Comparison of ENCODE assay signal across 28 cellular contexts in the genomic region with DNA sequence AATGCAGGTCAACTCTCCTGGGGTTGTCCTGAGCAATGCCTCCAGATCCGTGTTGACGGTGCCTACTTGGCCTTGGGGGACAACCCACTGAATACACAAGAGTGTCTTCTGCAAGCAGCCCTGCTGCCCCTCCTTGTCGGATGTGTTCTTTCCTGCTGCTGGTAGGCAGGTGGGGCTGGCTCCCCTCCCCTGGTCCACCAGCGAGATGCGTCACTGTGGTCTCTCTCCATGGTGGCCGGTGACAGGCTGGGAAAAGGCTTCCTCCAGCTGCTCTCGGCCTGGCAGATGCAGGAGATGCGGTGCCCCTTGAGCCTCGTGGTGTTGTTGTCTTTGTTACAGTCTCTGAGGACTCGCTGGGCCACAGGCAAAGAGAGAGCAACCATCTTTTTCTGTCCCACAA.
"Had no signal": no experiment of that assay in that cellular context is flagged by ENCODE, and none has a peak within 500 bp of the region (broad histone marks: within the 10 kb centered on the region; RNA-seq: fewer than 3 reads in every experiment).

No MANE protein-coding gene starts in this region.

- H3K27ac ChIP-seq: ascending aorta, WERI-Rb-1 had no signal

- DNase-seq: activated B cell treated with CpG ODN at 0.5 μM for 24 hours; activated CD4-positive, alpha-beta memory T cell treated with anti-CD3 and anti-CD28 coated beads, Interleukin-2, amount 10 ng/mL, durations not matched to agents 7 days and 5 days; activated CD4-positive, alpha-beta T cell treated with anti-CD3 and anti-CD28 coated beads for 36 hours; activated CD4-positive, alpha-beta T cell treated with anti-CD3 and anti-CD28 coated beads, Interleukin-2, amount 10 ng/mL, durations not matched to agents 7 days and 5 days; activated CD4-positive, alpha-beta T cell treated with anti-CD3 and anti-CD28 coated beads, Interleukin-2, amount 50 U/mL, for 4 hours; activated CD8-positive, alpha-beta memory T cell treated with anti-CD3 and anti-CD28 coated beads, Interleukin-2, amount 50 U/mL, for 48 hours; activated gamma-delta T cell; activated naive CD4-positive, alpha-beta T cell; activated naive CD4-positive, alpha-beta T cell treated with anti-CD3 and anti-CD28 coated beads, Interleukin-2, amount 10 ng/mL, durations not matched to agents 7 days and 5 days; activated naive CD8-positive, alpha-beta T cell treated with anti-CD3 and anti-CD28 coated beads, Interleukin-2, amount 10 ng/mL, durations not matched to agents 7 days and 5 days; activated T-cell treated with anti-CD3 and anti-CD28 coated beads for 4 hours; activated T-cell treated with anti-CD3 and anti-CD28 coated beads, Interleukin-2, amount 50 U/mL, for 24 hours; activated T-cell treated with anti-CD3 and anti-CD28 coated beads, Interleukin-2, amount 50 U/mL, for 72 hours; cortex of kidney; dermis blood vessel endothelial cell; effector CD4-positive, alpha-beta T cell; effector memory CD8-positive, alpha-beta T cell; erythroblast; foreskin fibroblast; T-helper 1 cell; T-helper 17 cell; T1000; WERI-Rb-1 had no signal

- H3K9me3 Mint-ChIP-seq: activated B cell treated with CpG ODN at 0.5 μM for 24 hours; activated T-cell treated with anti-CD3 and anti-CD28 coated beads, Interleukin-2, amount 50 U/mL, for 24 hours; central memory CD8-positive, alpha-beta T cell; effector memory CD8-positive, alpha-beta T cell had no signal

- H3K4me1 Mint-ChIP-seq: activated B cell treated with CpG ODN at 0.5 μM for 24 hours had no signal

- H3K4me3 ChIP-seq: ascending aorta had no signal

- H3K27ac Mint-ChIP-seq: activated B cell treated with CpG ODN at 0.5 μM for 24 hours; activated CD4-positive, alpha-beta memory T cell treated with anti-CD3 and anti-CD28 coated beads, Interleukin-2, amount 10 ng/mL, durations not matched to agents 7 days and 5 days; activated CD4-positive, alpha-beta T cell treated with anti-CD3 and anti-CD28 coated beads for 36 hours; activated CD4-positive, alpha-beta T cell treated with anti-CD3 and anti-CD28 coated beads, Interleukin-2, amount 10 ng/mL, durations not matched to agents 7 days and 5 days; activated naive CD4-positive, alpha-beta T cell treated with anti-CD3 and anti-CD28 coated beads, Interleukin-2, amount 10 ng/mL, durations not matched to agents 7 days and 5 days; activated naive CD4-positive, alpha-beta T cell treated with anti-CD3 and anti-CD28 coated beads, Interleukin-2, amount 50 U/mL, for 72 hours; activated naive CD8-positive, alpha-beta T cell treated with anti-CD3 and anti-CD28 coated beads, Interleukin-2, amount 10 ng/mL, durations not matched to agents 7 days and 5 days; activated T-cell treated with anti-CD3 and anti-CD28 coated beads, Interleukin-2, amount 50 U/mL, for 24 hours; activated T-cell treated with anti-CD3 and anti-CD28 coated beads, Interleukin-2, amount 50 U/mL, for 72 hours; brain; effector memory CD8-positive, alpha-beta T cell; T-helper 17 cell; T-helper 2 cell treated with Interferon-gamma antibody and Interleukin-4, amounts not matched to agents 5 μg/mL and 100 μg/mL, for 36 hours had no signal

- H3K36me3 ChIP-seq: ascending aorta, WERI-Rb-1 had no signal

- H3K4me3 Mint-ChIP-seq: activated B cell treated with CpG ODN at 0.5 μM for 24 hours; activated CD4-positive, alpha-beta memory T cell treated with anti-CD3 and anti-CD28 coated beads, Interleukin-2, amount 10 ng/mL, durations not matched to agents 7 days and 5 days; activated CD4-positive, alpha-beta T cell treated with anti-CD3 and anti-CD28 coated beads for 36 hours; activated CD4-positive, alpha-beta T cell treated with anti-CD3 and anti-CD28 coated beads, Interleukin-2, amount 10 ng/mL, durations not matched to agents 7 days and 5 days; activated naive CD4-positive, alpha-beta T cell treated with anti-CD3 and anti-CD28 coated beads, Interleukin-2, amount 10 ng/mL, durations not matched to agents 7 days and 5 days; activated naive CD8-positive, alpha-beta T cell treated with anti-CD3 and anti-CD28 coated beads, Interleukin-2, amount 10 ng/mL, durations not matched to agents 7 days and 5 days; activated T-cell treated with anti-CD3 and anti-CD28 coated beads, Interleukin-2, amount 50 U/mL, for 24 hours; activated T-cell treated with anti-CD3 and anti-CD28 coated beads, Interleukin-2, amount 50 U/mL, for 72 hours; brain; central memory CD8-positive, alpha-beta T cell; effector memory CD8-positive, alpha-beta T cell; T-helper 17 cell; T-helper 2 cell treated with Interferon-gamma antibody and Interleukin-4, amounts not matched to agents 5 μg/mL and 100 μg/mL, for 36 hours had no signal

- H3K36me3 Mint-ChIP-seq: brain had no signal

- H3K27me3 Mint-ChIP-seq: activated CD4-positive, alpha-beta T cell treated with anti-CD3 and anti-CD28 coated beads for 36 hours; activated CD4-positive, alpha-beta T cell treated with anti-CD3 and anti-CD28 coated beads, Interleukin-2, amount 10 ng/mL, durations not matched to agents 7 days and 5 days; activated T-cell treated with anti-CD3 and anti-CD28 coated beads, Interleukin-2, amount 50 U/mL, for 24 hours; central memory CD8-positive, alpha-beta T cell; T-helper 17 cell had no signal

- H3K9me3 ChIP-seq: ascending aorta had no signal

- H3K27me3 ChIP-seq: ascending aorta had no signal
